Comparison of ENCODE assay signal across 22 cellular contexts in the genomic region with DNA sequence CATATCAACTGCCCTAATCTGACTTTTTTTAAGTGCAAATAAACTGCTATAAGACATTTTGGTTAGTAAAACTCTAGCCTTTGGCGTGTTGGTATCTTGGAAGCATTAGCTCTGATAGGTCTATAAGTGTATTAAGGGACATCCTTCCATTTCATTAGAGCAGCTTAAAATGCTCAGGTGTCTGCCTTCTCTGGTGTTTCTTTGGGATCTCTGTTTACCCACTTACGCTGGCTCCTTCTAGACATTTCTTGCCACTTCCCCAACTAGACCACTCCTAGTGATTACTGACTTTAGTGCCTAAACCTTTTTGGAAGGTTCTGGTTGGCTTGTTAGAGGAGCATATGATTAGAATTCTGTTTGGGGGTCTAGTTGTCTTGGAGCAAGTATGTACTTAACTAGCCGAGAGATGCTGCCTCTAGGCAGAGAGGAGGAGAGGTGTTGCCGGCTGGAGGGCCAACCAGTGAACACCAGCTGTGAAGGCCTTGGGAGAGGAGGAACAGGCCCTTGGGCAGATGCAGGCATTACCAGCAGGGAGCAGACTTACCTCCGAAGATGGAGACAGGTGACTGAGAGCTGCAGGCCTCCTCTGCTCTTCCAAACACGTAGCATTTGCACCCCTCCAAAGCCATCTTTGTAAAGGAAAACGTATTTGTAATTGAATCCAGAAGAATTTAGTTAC. TPM values are rescaled to one million over a fixed set of nuclear protein-coding genes. Genes with fewer than 3 reads are reported as not detected.
DNase-seq lines count a peak whose midpoint lies in the region; ATAC-seq, FAIRE-seq and TF ChIP-seq lines count a peak whose summit lies in the region.
"Had no signal": no experiment of that assay in that cellular context is flagged by ENCODE, and none has a peak within 500 bp of the region (broad histone marks: within the 10 kb centered on the region; RNA-seq: fewer than 3 reads in every experiment).

No MANE protein-coding gene starts in this region.

- TF ChIP-seq RAD21 in K562 (CRISPR knock-in tag; conservative IDR thresholded peaks at IDR 0.05 in 1 of 2, IDR thresholded peaks at IDR 0.05 in 1 of 2) = 0 out of 4 replicates have a peak, but pooled peaks of 1 of the 2 experiments have one; percentile 4

- no peak overlapping the region for H3K9ac ChIP-seq in K562 (ENCODE audit: insufficient read depth in 1 of 2, low read depth in 2 of 2, low read length in 2 of 2)
- H3K9ac ChIP-seq: neural progenitor cell had no signal

- no peak for FAIRE-seq in K562 (lab: Jason Lieb, UNC)
- FAIRE-seq: endometrium, GM12878 had no signal

- TF ChIP-seq POLR2A in K562 (conservative IDR thresholded peaks at IDR 0.05) = no peak

- intact Hi-C loops in K562 (cut with micrococcal nuclease) = no loop called here

- no peak for ATAC-seq in K562
- peak; percentile 11 for ATAC-seq in left lobe of liver
- no peak for ATAC-seq in HG03159 (IDR thresholded peaks at IDR 0.05; ENCODE audit: unreplicated experiment)
- ATAC-seq in GM18519 (IDR thresholded peaks at IDR 0.05; ENCODE audit: low FRiP score, unreplicated experiment) = no peak
- ATAC-seq: GM12878 had no signal

- TF ChIP-seq CTCF in GM13977 (IDR thresholded peaks at IDR 0.05; ENCODE audit: extremely low read depth, insufficient read depth, missing control alignments) (no peak), K562 (IDR thresholded peaks at IDR 0.05 in 2 of 3, conservative IDR thresholded peaks at IDR 0.05 in 1 of 3; ENCODE audit: insufficient read depth in 2 of 3, low read depth in 1 of 3, low read length in 3 of 3) (peak in 2 of 3 experiments; percentile 9 to 27; a peak in 2 of 6 replicates)

- H3K4me2 ChIP-seq in K562 (ENCODE audit: insufficient read depth, low read length) = no peak overlapping the region
- H3K4me2 ChIP-seq: neural progenitor cell had no signal

- BruUV-seq in K562 (replicated peaks; lab: Mats Ljungman, UMichigan) = no TSS peak

- no peak overlapping the region for H2AFZ ChIP-seq in K562 (ENCODE audit: low read depth, low read length)
- H2AFZ ChIP-seq: neural progenitor cell had no signal

- peaks cover 0 to 3% of the 10 kb centered on the region in 2 experiments; a peak in 1 of 5 replicates for H3K4me1 ChIP-seq in K562 (replicated peaks in 1 of 2; ENCODE audit: control insufficient read depth in 2 of 2, insufficient read depth in 2 of 2, low read length in 2 of 2)
- H3K4me1 ChIP-seq: right atrium auricular region, suprapubic skin had no signal

- H3K79me2 ChIP-seq in K562 (ENCODE audit: control insufficient read depth, insufficient read depth, low read length) = no peaks in the 10 kb centered on the region

- H3K9me3 ChIP-seq in K562 (replicated peaks; ENCODE audit: control insufficient read depth, insufficient read depth, low read depth, low read length) = no peaks in the 10 kb centered on the region
- H3K9me3 ChIP-seq: right atrium auricular region, SJSA1, suprapubic skin had no signal

- CTCF ChIA-PET in K562 (lab: Yijun Ruan, JAX; ENCODE audit: low intra/inter-chr PET ratio) = no interaction called here

- no peaks in the 10 kb centered on the region for H3K9me1 ChIP-seq in K562 (ENCODE audit: control insufficient read depth, insufficient read depth, low read length)

- 80% methylated on average over 7 of the region's 7 CpGs for WGBS in K562 (ENCODE audit: insufficient coverage, low coverage, missing lambda C conversion rate)

- peak; percentile 31 for DNase-seq in AG20443 (ENCODE audit: low spot score)
- peak; percentile 23 for DNase-seq in GM13977 (ENCODE audit: low spot score)
- DNase-seq in K562 (ENCODE audit: extremely low read depth in 1 of 4, low spot score in 3 of 4) = peak in 3 of 4 experiments; percentile 17 to 20 (median 20)
- DNase-seq in left lobe of liver (ENCODE audit: low spot score) = peak; percentile 42
- DNase-seq in epidermal melanocyte (ENCODE audit: insufficient read length, low spot score) = no peak
- no peak for DNase-seq in stimulated activated CD4-positive, alpha-beta T cell treated with anti-CD3 and anti-CD28 coated beads, Interleukin-12 subunit alpha, Interleukin-12 subunit beta, amount 100 ng/mL, for 4 hours
- DNase-seq: activated CD4-positive, alpha-beta T cell treated with anti-CD3 and anti-CD28 coated beads for 48 hours; activated naive CD8-positive, alpha-beta T cell treated with anti-CD3 and anti-CD28 coated beads, Interleukin-2, amount 10 ng/mL, durations not matched to agents 7 days and 5 days; cerebellar nuclear complex; EL; foreskin melanocyte; Kasumi-1; NCI-H1436 treated with DMSO at 0.1 percent for 48 hours; T-helper 9 cell had no signal

- H3K4me3 ChIP-seq in K562 = no peak overlapping the region
- H3K4me3 ChIP-seq: GM12878, neural progenitor cell, right atrium auricular region, SJSA1, suprapubic skin had no signal

- H4K20me1 ChIP-seq in K562 (replicated peaks; ENCODE audit: control insufficient read depth, insufficient read depth, low read length) = peaks cover 3% of the 10 kb centered on the region; the same call in 1 of the 2 replicates

- TF ChIP-seq EP300 in K562 (IDR thresholded peaks at IDR 0.05; ENCODE audit: low read length) = no peak

- no peak overlapping the region for H3K27ac ChIP-seq in K562 (ENCODE audit: extremely low read depth, low read depth, low read length)
- H3K27ac ChIP-seq: neural progenitor cell, right atrium auricular region, SJSA1, suprapubic skin had no signal

- H3K27me3 ChIP-seq in K562 (ENCODE audit: control insufficient read depth in 2 of 2, insufficient read depth in 2 of 2, low read length in 2 of 2) = no peaks in the 10 kb centered on the region
- H3K27me3 ChIP-seq: neural progenitor cell, right atrium auricular region, SJSA1, suprapubic skin had no signal

- in situ Hi-C loops in GM13977 (cut with MboI; ENCODE audit: low pct_unique_long_range_greater_than_20kb, low sequenced_read_pairs, unreplicated experiment) = no loop called here
- in situ Hi-C loops in K562 (cut with MboI) = no loop called here

- POLR2A ChIA-PET in K562 (lab: Yijun Ruan, JAX) = no interaction called here

- peaks cover 84% of the 10 kb centered on the region for H3K36me3 ChIP-seq in K562 (ENCODE audit: control insufficient read depth, insufficient read depth, low read length)
- H3K36me3 ChIP-seq: neural progenitor cell had no signal

TF ChIP-seq in K562, 482 proteins besides CTCF, POLR2A, EP300 and RAD21 (continues in another document):
- TF ChIP-seq ESRRA (IDR thresholded peaks at IDR 0.05; ENCODE audit: borderline replicate concordance, low read depth) (no peak), TAF9B (IDR thresholded peaks at IDR 0.05; ENCODE audit: partially characterized antibody) (no peak), RBM34 (IDR thresholded peaks at IDR 0.05; ENCODE audit: borderline replicate concordance, insufficient read depth, low read length) (no peak), ZNF583 (CRISPR knock-in tag; IDR thresholded peaks at IDR 0.05) (no peak), ZNF347 (CRISPR knock-in tag; IDR thresholded peaks at IDR 0.05; ENCODE audit: low read depth) (no peak), ESRRB (CRISPR knock-in tag; IDR thresholded peaks at IDR 0.05; ENCODE audit: borderline replicate concordance) (no peak), NCOA1 (IDR thresholded peaks at IDR 0.05; ENCODE audit: low read depth) (no peak), TRIM28 (IDR thresholded peaks at IDR 0.05) (no peak), MYBL2 (IDR thresholded peaks at IDR 0.05; ENCODE audit: low read depth) (no peak), MYBL2 (CRISPR knock-in tag; IDR thresholded peaks at IDR 0.05; ENCODE audit: borderline replicate concordance) (no peak)

RNA-seq across cellular contexts. Expression of gene CLEC18C, which starts 15.2 kb away (rescaled TPM):
- total RNA-seq in K562 (2011; cell fraction: chromatin; rRNA removed; ENCODE audit: low replicate concordance) = 6.2 and 13.1 TPM in 2 replicates
- total RNA-seq in K562 (2011; cell fraction: nucleolus; rRNA removed) = 11.7 TPM in 2 replicates
- total RNA-seq in K562 (2011; cell fraction: nucleoplasm; rRNA removed) = 5.7 and 6.2 TPM in 2 replicates
- total RNA-seq in K562 (2014; rRNA removed) (1.0 and 1.3 TPM in 2 replicates), K562 (2014; rRNA removed; fragmentation: Illumina TruSeq; extraction: Trizol) (0.15 TPM in 1 of 2 replicates, not detected in the other), K562 (2015; rRNA removed; fragmentation: Illumina TruSeq; extraction: Trizol) (0.54 and 0.90 TPM in 2 replicates), K562 (2021) (0.62 and 0.89 TPM in 2 replicates), left lobe of liver (0.40 TPM)
- polyA plus RNA-seq in K562 (2011; rRNA removed) (0.35 and 1.1 TPM in 2 replicates), K562 (2014; fragmentation: Illumina TruSeq; extraction: Trizol) (0.06 and 0.11 TPM in 2 replicates), K562 (2014; fragmentation: Nextera tagmentation; extraction: Ambion mirVana) (not detected), K562 (2014; rRNA removed) (0.38 and 0.60 TPM in 2 replicates)
- polyA plus RNA-seq in K562 (2011; cell fraction: cytosol; rRNA removed) = 0.24 TPM in 2 replicates
- polyA plus RNA-seq in K562 (2011; cell fraction: nucleus; rRNA removed) = 10.8 and 12.1 TPM in 2 replicates
- 0.39 and 0.89 TPM in 2 replicates for polyA plus RNA-seq in K562 (2012)
- 0.99 and 1.0 TPM in 2 replicates for polyA minus RNA-seq in K562 (2011; rRNA and poly(A)+ RNA removed)
- 0.95 and 2.3 TPM in 2 replicates for polyA minus RNA-seq in K562 (2011; cell fraction: cytosol; rRNA and poly(A)+ RNA removed)
- 6.7 and 8.3 TPM in 2 replicates for polyA minus RNA-seq in K562 (2011; cell fraction: nucleus; rRNA and poly(A)+ RNA removed)
- total RNA-seq: right atrium auricular region, SJSA1, suprapubic skin had no signal

RNA-seq across cellular contexts. Expression of gene PDPR, which starts 44.3 kb away (rescaled TPM):
- total RNA-seq in K562 (2011; cell fraction: chromatin; rRNA removed; ENCODE audit: low replicate concordance) = 91.0 and 117 TPM in 2 replicates
- total RNA-seq in K562 (2011; cell fraction: nucleolus; rRNA removed) = 62.0 and 64.2 TPM in 2 replicates
- 66.8 and 71.5 TPM in 2 replicates for total RNA-seq in K562 (2011; cell fraction: nucleoplasm; rRNA removed)
- total RNA-seq in K562 (2014; rRNA removed) (10.9 and 15.4 TPM in 2 replicates), K562 (2014; rRNA removed; fragmentation: Illumina TruSeq; extraction: Trizol) (15.9 and 16.8 TPM in 2 replicates), K562 (2015; rRNA removed; fragmentation: Illumina TruSeq; extraction: Trizol) (19.2 and 19.5 TPM in 2 replicates), K562 (2021) (26.0 and 26.9 TPM in 2 replicates), left lobe of liver (7.8 TPM)
- polyA plus RNA-seq in K562 (2011; rRNA removed) (33.6 and 35.7 TPM in 2 replicates), K562 (2014; fragmentation: Illumina TruSeq; extraction: Trizol) (26.1 and 28.0 TPM in 2 replicates), K562 (2014; fragmentation: Nextera tagmentation; extraction: Ambion mirVana) (1 to 10 TPM; 4.9 to 7.8 TPM), K562 (2014; rRNA removed) (19.1 and 21.0 TPM in 2 replicates)
- polyA plus RNA-seq in K562 (2011; cell fraction: cytosol; rRNA removed) = 24.5 and 29.6 TPM in 2 replicates
- polyA plus RNA-seq in K562 (2011; cell fraction: nucleus; rRNA removed) = 63.0 and 86.6 TPM in 2 replicates
- 17.4 and 19.5 TPM in 2 replicates for polyA plus RNA-seq in K562 (2012)
- polyA minus RNA-seq in K562 (2011; rRNA and poly(A)+ RNA removed) = 47.9 and 56.3 TPM in 2 replicates
- 24.7 and 27.3 TPM in 2 replicates for polyA minus RNA-seq in K562 (2011; cell fraction: cytosol; rRNA and poly(A)+ RNA removed)
- polyA minus RNA-seq in K562 (2011; cell fraction: nucleus; rRNA and poly(A)+ RNA removed) = 30.4 and 39.0 TPM in 2 replicates

Comparison
In these comparisons a context has a peak if more than half of its experiments do, and no peak if none do; other contexts are left out.
1. DNase-seq: peak in AG20443 (single experiment), GM13977 (single experiment), K562 (3 of 4) and left lobe of liver (single experiment); none in epidermal melanocyte (single experiment) and stimulated activated CD4-positive, alpha-beta T cell treated with anti-CD3 and anti-CD28 coated beads, Interleukin-12 subunit alpha, Interleukin-12 subunit beta, amount 100 ng/mL, for 4 hours (single experiment).